ENCODE assay signal across 19 cellular contexts in genomic region chr18:21979171-21979560, GRCh38.
"Had no signal": no experiment of that assay in that cellular context is flagged by ENCODE, and none has a peak within 500 bp of the region (broad histone marks: within the 10 kb centered on the region; RNA-seq: fewer than 3 reads in every experiment).

No MANE protein-coding gene starts in this region.

- H3K4me3 Mint-ChIP-seq: activated T-helper 17 cell treated with anti-CD3 and anti-CD28 coated beads, Interleukin-2, amount 50 U/mL, for 72 hours; central memory CD8-positive, alpha-beta T cell; immature natural killer cell had no signal

- H3K4me1 Mint-ChIP-seq: activated T-helper 17 cell treated with anti-CD3 and anti-CD28 coated beads, Interleukin-2, amount 50 U/mL, for 72 hours; central memory CD8-positive, alpha-beta T cell; immature natural killer cell had no signal

- H3K36me3 ChIP-seq: brain microvascular endothelial cell, left ventricle myocardium inferior, thoracic aorta, upper lobe of right lung had no signal

- H3K9me3 Mint-ChIP-seq: activated naive CD4-positive, alpha-beta T cell treated with anti-CD3 and anti-CD28 coated beads, Interleukin-2, amount 50 U/mL, for 72 hours; activated T-helper 17 cell treated with anti-CD3 and anti-CD28 coated beads, Interleukin-2, amount 50 U/mL, for 72 hours; central memory CD8-positive, alpha-beta T cell had no signal

- H3K36me3 Mint-ChIP-seq: activated naive CD4-positive, alpha-beta T cell treated with anti-CD3 and anti-CD28 coated beads, Interleukin-2, amount 50 U/mL, for 72 hours; immature natural killer cell had no signal

- ATAC-seq: activated naive CD4-positive, alpha-beta T cell treated with anti-CD3 and anti-CD28 coated beads, Interleukin-2, amount 50 U/mL, for 72 hours; activated T-helper 17 cell treated with anti-CD3 and anti-CD28 coated beads, Interleukin-2, amount 50 U/mL, for 72 hours; foreskin keratinocyte; upper lobe of right lung had no signal

- H3K9me3 ChIP-seq: thoracic aorta, upper lobe of right lung had no signal

- H3K27me3 ChIP-seq: brain microvascular endothelial cell, foreskin keratinocyte, upper lobe of right lung had no signal

- DNase-seq: activated CD4-positive, alpha-beta T cell treated with anti-CD3 and anti-CD28 coated beads for 1 hour; activated T-cell treated with anti-CD3 and anti-CD28 coated beads, Interleukin-2, amount 50 U/mL, for 1 hour; aorta; brain microvascular endothelial cell; effector memory CD4-positive, alpha-beta T cell; foreskin keratinocyte; immature natural killer cell; kidney glomerular epithelial cell; left ventricle myocardium inferior; mammary epithelial cell; retina; stimulated activated CD4-positive, alpha-beta T cell treated with anti-CD3 and anti-CD28 coated beads, Interleukin-4, amount 100 ng/mL, for 1 hour; stimulated activated naive CD4-positive, alpha-beta T cell; T-helper 9 cell; upper lobe of right lung had no signal

- H3K4me3 ChIP-seq: left ventricle myocardium inferior, thoracic aorta, upper lobe of right lung had no signal

- H3K27ac ChIP-seq: brain microvascular endothelial cell, foreskin keratinocyte, left ventricle myocardium inferior, thoracic aorta, upper lobe of right lung had no signal

- H3K27ac Mint-ChIP-seq: activated naive CD4-positive, alpha-beta T cell treated with anti-CD3 and anti-CD28 coated beads, Interleukin-2, amount 50 U/mL, for 72 hours; activated T-helper 17 cell treated with anti-CD3 and anti-CD28 coated beads, Interleukin-2, amount 50 U/mL, for 72 hours; immature natural killer cell had no signal

- H3K4me1 ChIP-seq: foreskin keratinocyte, left ventricle myocardium inferior, upper lobe of right lung had no signal
